ENCODE assay signal across 8 cellular contexts in genomic region chr3:38139191-38139590, GRCh38. TPM values are rescaled to one million over a fixed set of nuclear protein-coding genes. Genes with fewer than 3 reads are reported as not detected.
A peak's percentile ranks its signal among the peaks of the same experiment; 100 is the strongest.
DNase-seq lines count a peak whose midpoint lies in the region; ATAC-seq, FAIRE-seq and TF ChIP-seq lines count a peak whose summit lies in the region.

No MANE protein-coding gene starts in this region.

- intact Hi-C loops in Panc1 (cut with micrococcal nuclease; ENCODE audit: unreplicated experiment), result no loop called here

- H3K9me3 ChIP-seq in DND-41 (ENCODE audit: insufficient read depth, low read length, severe bottlenecking) (no peaks in the 10 kb centered on the region), Panc1 (ENCODE audit: control insufficient read depth, insufficient read depth, low read depth, low read length) (no peaks in the 10 kb centered on the region), esophagus (ENCODE audit: control insufficient read depth in 2 of 2, insufficient read depth in 1 of 2, low read depth in 1 of 2, low read length in 1 of 2) (no peaks in the 10 kb centered on the region), parathyroid adenoma (ENCODE audit: control insufficient read depth, low read length) (no peaks in the 10 kb centered on the region)

- peak overlapping the region; percentile 99 for H2AFZ ChIP-seq in DND-41 (ENCODE audit: low read depth, low read length)
- H2AFZ ChIP-seq in parathyroid adenoma, result peak overlapping the region; percentile 93

- peak overlapping the region; percentile 97 for H3K4me2 ChIP-seq in DND-41 (ENCODE audit: insufficient read depth, low read length)
- peak overlapping the region; percentile 82 for H3K4me2 ChIP-seq in parathyroid adenoma (ENCODE audit: low read length)

- H3K4me3 ChIP-seq in DND-41 (ENCODE audit: low read depth in 1 of 2, low read length in 2 of 2) (peak overlapping the region; percentile 91 to 92), Panc1 (ENCODE audit: low read depth in 2 of 2, low read length in 2 of 2) (peak overlapping the region; percentile 79 to 82), esophagus (ENCODE audit: low read depth in 1 of 2, low read length in 2 of 2) (peak overlapping the region; percentile 95 to 98), parathyroid adenoma (ENCODE audit: low read depth, low read length) (peak overlapping the region; percentile 85)

- 8% methylated on average over 8 of the region's 8 CpGs for WGBS in esophagus, 2 donors

- CTCF ChIA-PET in Panc1 (lab: Charles Lee), result interaction anchor here (1.1 kb wide), 1 partner anchor 24 kb away, joined by 4 read pairs; no protein-coding TSS in a partner anchor

- TF ChIP-seq POLR2A in H54 (IDR thresholded peaks at IDR 0.05; ENCODE audit: low read depth, low read length), result no peak

- no TSS peak for BruUV-seq in Panc1 (replicated peaks; lab: Mats Ljungman, UMichigan)

- 0 out of 2 replicates have a peak, but pooled peaks cover under 1% of the 10 kb centered on the region for H4K20me1 ChIP-seq in DND-41 (ENCODE audit: insufficient read depth, low read length)

- peak overlapping the region; percentile 78 for H3K27ac ChIP-seq in DND-41 (ENCODE audit: low read length)
- peak overlapping the region; percentile 95 for H3K27ac ChIP-seq in Panc1 (ENCODE audit: low read length)
- peak overlapping the region; percentile 96 for H3K27ac ChIP-seq in esophagus (ENCODE audit: low read depth in 2 of 2, low read length in 1 of 2)
- H3K27ac ChIP-seq in parathyroid adenoma, result peak overlapping the region; percentile 88

- no peak for TF ChIP-seq CTCF in DND-41 (IDR thresholded peaks at IDR 0.05; ENCODE audit: borderline replicate concordance, extremely low read depth, low read length, poor library complexity, severe bottlenecking)
- TF ChIP-seq CTCF in Panc1 (IDR thresholded peaks at IDR 0.05), result no peak
- TF ChIP-seq CTCF in parathyroid adenoma (IDR thresholded peaks at IDR 0.05), result no peak

- H3K27me3 ChIP-seq in DND-41 (ENCODE audit: insufficient read depth, low read length, poor library complexity) (no peaks in the 10 kb centered on the region), Panc1 (ENCODE audit: control insufficient read depth, insufficient read depth, low read length) (no peaks in the 10 kb centered on the region), esophagus (ENCODE audit: control insufficient read depth in 1 of 2, insufficient read depth in 2 of 2, low read length in 2 of 2) (no peaks in the 10 kb centered on the region), parathyroid adenoma (ENCODE audit: control insufficient read depth, insufficient read depth, low read length) (no peaks in the 10 kb centered on the region)

- DNase-seq in DND-41 (no peak), Panc1 (ENCODE audit: low read depth, low spot score) (no peak), H54 (ENCODE audit: insufficient read length, low spot score) (no peak), iPS-NIHi7 (ENCODE audit: extremely low spot score) (no peak), NCI-H345 treated with DMSO at 0.1 percent for 48 hours (lab: John Stamatoyannopoulos, UW; ENCODE audit: unreplicated experiment) (no peak)

- in situ Hi-C loops in Panc1 (cut with HindIII; ENCODE audit: low pct_unique_long_range_greater_than_20kb, low sequenced_read_pairs), result no loop called here

- H3K9ac ChIP-seq in DND-41 (ENCODE audit: low read depth, low read length), result peak overlapping the region; percentile 96
- no peak overlapping the region for H3K9ac ChIP-seq in parathyroid adenoma

- ATAC-seq in DND-41 (ENCODE audit: insufficient read depth, low read depth) (no peak), Panc1 (no peak), GM19328 (IDR thresholded peaks at IDR 0.05; ENCODE audit: unreplicated experiment) (no peak)

- FAIRE-seq in H54 (lab: Jason Lieb, UNC), result no peak

- H3K36me3 ChIP-seq in DND-41 (ENCODE audit: insufficient read depth, low read length), result peaks cover 39% of the 10 kb centered on the region
- H3K36me3 ChIP-seq in Panc1 (ENCODE audit: control insufficient read depth, insufficient read depth, low read length), result peaks cover 2% of the 10 kb centered on the region
- peaks cover 8 to 15% of the 10 kb centered on the region in 2 donors for H3K36me3 ChIP-seq in esophagus (ENCODE audit: control insufficient read depth in 2 of 2, insufficient read depth in 2 of 2, low read length in 1 of 2)
- no peaks in the 10 kb centered on the region for H3K36me3 ChIP-seq in parathyroid adenoma (ENCODE audit: control insufficient read depth, insufficient read depth, low read length)

- H3K4me1 ChIP-seq in DND-41 (ENCODE audit: insufficient read depth, low read length), result peaks cover 45% of the 10 kb centered on the region
- peaks cover 5% of the 10 kb centered on the region for H3K4me1 ChIP-seq in Panc1 (ENCODE audit: control insufficient read depth, insufficient read depth, low read length)
- H3K4me1 ChIP-seq in esophagus (ENCODE audit: control insufficient read depth in 2 of 2, insufficient read depth in 2 of 2, low read length in 1 of 2), result peaks cover 10 to 17% of the 10 kb centered on the region in 2 donors
- peaks cover 16% of the 10 kb centered on the region for H3K4me1 ChIP-seq in parathyroid adenoma

- H3K79me2 ChIP-seq in DND-41 (ENCODE audit: insufficient read depth, low read length) (peaks cover 44% of the 10 kb centered on the region), parathyroid adenoma (peaks cover 16% of the 10 kb centered on the region)

- POLR2A ChIA-PET in Panc1 (lab: Charles Lee), result no interaction called here

RNA-seq across cellular contexts. Expression of gene MYD88, which starts 0.7 kb away (rescaled TPM):
- 32.7 TPM for total RNA-seq in Panc1 (2021; ENCODE audit: unreplicated experiment)
- polyA plus RNA-seq in Panc1 (2012; ENCODE audit: insufficient read length), result 38.4 TPM
- polyA plus RNA-seq in esophagus, result 10 to 100 TPM; 26.5 to 44.0 TPM

RNA-seq across cellular contexts. Expression of gene ACAA1, which starts 2.3 kb away (rescaled TPM):
- total RNA-seq in Panc1 (2021; ENCODE audit: unreplicated experiment), result 52.0 TPM
- polyA plus RNA-seq in Panc1 (2012; ENCODE audit: insufficient read length), result 69.2 TPM
- 100 to 1,000 TPM in 1 of 2 donors, 10 to 100 TPM in 1; 79.4 to 101 TPM for polyA plus RNA-seq in esophagus

RNA-seq across cellular contexts. Expression of gene OXSR1, which starts 26.1 kb away (rescaled TPM):
- 33.2 TPM for total RNA-seq in Panc1 (2021; ENCODE audit: unreplicated experiment)
- polyA plus RNA-seq in Panc1 (2012; ENCODE audit: insufficient read length), result 20.4 TPM
- 10 to 100 TPM; 21.7 to 27.5 TPM for polyA plus RNA-seq in esophagus
